1 cellular context compared by ENCODE assay signal in genomic region chr17:80575057-80575875, GRCh38.
TF ChIP-seq lines count a peak whose summit lies in the region.

No MANE protein-coding gene starts in this region.

TF ChIP-seq in GM12878, 131 proteins besides CTCF, POLR2A, EP300 and RAD21 (continued from another document and continues in another):
- peak; percentile 93; the same call in 1 of the 2 replicates for TF ChIP-seq ZNF592 (IDR thresholded peaks at IDR 0.05)
- no peak for TF ChIP-seq ATF2 (IDR thresholded peaks at IDR 0.05; ENCODE audit: low read length)
- TF ChIP-seq CBX3 (IDR thresholded peaks at IDR 0.05; ENCODE audit: borderline replicate concordance, low read depth), result no peak
- TF ChIP-seq NFYA (IDR thresholded peaks at IDR 0.05; ENCODE audit: borderline replicate concordance, low read depth, low read length), result peak; percentile 21; the same call in 1 of the 2 replicates
- peak; percentile 93; the same call in 2 of the 3 replicates for TF ChIP-seq POU2F2 (IDR thresholded peaks at IDR 0.05; ENCODE audit: borderline replicate concordance, low read depth, low read length)
- TF ChIP-seq NR2F1 (conservative IDR thresholded peaks at IDR 0.05), result no peak
- no peak for TF ChIP-seq CEBPZ (IDR thresholded peaks at IDR 0.05; ENCODE audit: low read depth, low read length)
- TF ChIP-seq YBX1 (IDR thresholded peaks at IDR 0.05), result no peak
- no peak for TF ChIP-seq HDAC6 (IDR thresholded peaks at IDR 0.05; ENCODE audit: unreplicated experiment)
- no peak for TF ChIP-seq ZNF384 (IDR thresholded peaks at IDR 0.05; ENCODE audit: borderline replicate concordance, low read depth, low read length)
- TF ChIP-seq RCOR1 (conservative IDR thresholded peaks at IDR 0.05; ENCODE audit: low read depth, low read length), result no peak
- TF ChIP-seq IKZF2 (IDR thresholded peaks at IDR 0.05), result 0 out of 4 replicates have a peak, but pooled peaks of 1 of the 2 experiments have one; percentile 43
- no peak for TF ChIP-seq ZZZ3 (IDR thresholded peaks at IDR 0.05; ENCODE audit: control insufficient read depth, insufficient read length, low read depth)
- TF ChIP-seq ATF7 (IDR thresholded peaks at IDR 0.05; ENCODE audit: low read depth), result no peak
- no peak for TF ChIP-seq ZNF274 (IDR thresholded peaks at IDR 0.05; ENCODE audit: insufficient read depth, insufficient read length)
- no peak for TF ChIP-seq NFIC (IDR thresholded peaks at IDR 0.05; ENCODE audit: low read depth, low read length)
- TF ChIP-seq EED (IDR thresholded peaks at IDR 0.05; ENCODE audit: low read depth), result no peak
- TF ChIP-seq CHD1 (IDR thresholded peaks at IDR 0.05; ENCODE audit: low read depth, low read length), result no peak
- peak; percentile 49; the same call in 1 of the 2 replicates for TF ChIP-seq CHD2 (IDR thresholded peaks at IDR 0.05; ENCODE audit: borderline replicate concordance, low read depth, low read length)
- TF ChIP-seq NR2C2 (IDR thresholded peaks at IDR 0.05; ENCODE audit: borderline replicate concordance, control insufficient read depth, insufficient read length, low read depth), result no peak
- TF ChIP-seq RAD51 (IDR thresholded peaks at IDR 0.05), result 0 out of 2 replicates have a peak, but pooled peaks have one; percentile 20
- TF ChIP-seq SIN3A (IDR thresholded peaks at IDR 0.05; ENCODE audit: low read depth, low read length), result peak; percentile 40; the same call in 1 of the 2 replicates
- TF ChIP-seq MYB (IDR thresholded peaks at IDR 0.05; ENCODE audit: borderline replicate concordance, low read depth, low read length), result no peak
- TF ChIP-seq MXI1 (IDR thresholded peaks at IDR 0.05; ENCODE audit: low read depth, low read length), result peak; percentile 93
- no peak for TF ChIP-seq JUNB (IDR thresholded peaks at IDR 0.05)
- no peak for TF ChIP-seq GABPA (IDR thresholded peaks at IDR 0.05; ENCODE audit: low read depth)
- TF ChIP-seq SRF (IDR thresholded peaks at IDR 0.05; ENCODE audit: low read depth in 2 of 2, low read length in 2 of 2), result no peak
- TF ChIP-seq NKRF (conservative IDR thresholded peaks at IDR 0.05), result no peak
- TF ChIP-seq BACH1 (IDR thresholded peaks at IDR 0.05; ENCODE audit: borderline replicate concordance), result peak; percentile 62; the same call in 1 of the 2 replicates
- TF ChIP-seq WRNIP1 (IDR thresholded peaks at IDR 0.05; ENCODE audit: borderline replicate concordance, low read depth, low read length), result peak; percentile 93; the same call in 1 of the 2 replicates
- no peak for TF ChIP-seq SPI1 (IDR thresholded peaks at IDR 0.05; ENCODE audit: borderline replicate concordance, insufficient read depth, low read depth, low read length)
- TF ChIP-seq KDM1A (IDR thresholded peaks at IDR 0.05; ENCODE audit: borderline replicate concordance), result peak; percentile 96
- TF ChIP-seq KLF5 (IDR thresholded peaks at IDR 0.05; ENCODE audit: partially characterized antibody), result peak; percentile 40
- no peak for TF ChIP-seq MTA2 (IDR thresholded peaks at IDR 0.05; ENCODE audit: low read depth)
- peak; percentile 98 for TF ChIP-seq SMC3 (IDR thresholded peaks at IDR 0.05; ENCODE audit: borderline replicate concordance, low read length)
- TF ChIP-seq PRDM15 (CRISPR knock-in tag; IDR thresholded peaks at IDR 0.05), result no peak
- TF ChIP-seq ZSCAN29 (IDR thresholded peaks at IDR 0.05), result no peak
- TF ChIP-seq EGR1 (IDR thresholded peaks at IDR 0.05; ENCODE audit: borderline replicate concordance in 1 of 2, low read depth in 2 of 2, low read length in 2 of 2), result no peak
- 0 out of 2 replicates have a peak, but pooled peaks have one; percentile 34 for TF ChIP-seq TBL1XR1 (IDR thresholded peaks at IDR 0.05; ENCODE audit: low read depth, low read length)
- TF ChIP-seq ASH2L (IDR thresholded peaks at IDR 0.05; ENCODE audit: borderline replicate concordance, low read depth), result no peak
- TF ChIP-seq NBN (IDR thresholded peaks at IDR 0.05), result no peak
- TF ChIP-seq RELB (IDR thresholded peaks at IDR 0.05; ENCODE audit: low read depth), result no peak
- TF ChIP-seq CREB1 (IDR thresholded peaks at IDR 0.05; ENCODE audit: low read depth), result peak; percentile 55; the same call in 1 of the 2 replicates
- TF ChIP-seq SMARCA5 (IDR thresholded peaks at IDR 0.05), result peak; percentile 99
- no peak for TF ChIP-seq POLR2AphosphoS5 (IDR thresholded peaks at IDR 0.05; ENCODE audit: low read length)
- TF ChIP-seq PKNOX1 (IDR thresholded peaks at IDR 0.05), result peak; percentile 64
- TF ChIP-seq ATF3 (IDR thresholded peaks at IDR 0.05; ENCODE audit: borderline replicate concordance, extremely low read depth, low read depth, low read length), result peak; percentile 75; the same call in 1 of the 2 replicates
- TF ChIP-seq DPF2 (IDR thresholded peaks at IDR 0.05), result no peak
- no peak for TF ChIP-seq SMAD5 (IDR thresholded peaks at IDR 0.05; ENCODE audit: low read depth)
- TF ChIP-seq STAT3 (IDR thresholded peaks at IDR 0.05; ENCODE audit: low read depth, low read length), result no peak
- TF ChIP-seq NFXL1 (IDR thresholded peaks at IDR 0.05; ENCODE audit: borderline replicate concordance), result no peak
